ENCODE assay signal across 2 cellular contexts in genomic region chr15:82245942-82246341, GRCh38. TPM values are rescaled to one million over a fixed set of nuclear protein-coding genes. Genes with fewer than 3 reads are reported as not detected.
"Had no signal": no experiment of that assay in that cellular context is flagged by ENCODE, and none has a peak within 500 bp of the region (broad histone marks: within the 10 kb centered on the region; RNA-seq: fewer than 3 reads in every experiment).

No MANE protein-coding gene starts in this region.

RNA-seq across cellular contexts. Expression of gene SAXO2, which starts 16.7 kb away (rescaled TPM):
- total RNA-seq: GM23248, IMR-90 had no signal
